Comparison of ENCODE assay signal across 19 cellular contexts in genomic region chr11:134350381-134350780, GRCh38. TPM values are rescaled to one million over a fixed set of nuclear protein-coding genes. Genes with fewer than 3 reads are reported as not detected.
DNase-seq lines count a peak whose midpoint lies in the region; ATAC-seq and TF ChIP-seq lines count a peak whose summit lies in the region.
"Had no signal": no experiment of that assay in that cellular context is flagged by ENCODE, and none has a peak within 500 bp of the region (broad histone marks: within the 10 kb centered on the region; RNA-seq: fewer than 3 reads in every experiment).

No MANE protein-coding gene starts in this region.

- H3K9me3 ChIP-seq in effector memory CD4-positive, alpha-beta T cell (ENCODE audit: control insufficient read depth, low read length) = no peaks in the 10 kb centered on the region

- H3K27me3 Mint-ChIP-seq in activated T-helper 1 cell treated with anti-CD3 and anti-CD28 coated beads, Interleukin-12 subunit alpha, Interleukin-12 subunit beta, Interleukin-2, Interleukin-4 antibody, amounts not matched to agents 30 ng/mL and 10 ng/mL and 1 ng/mL, durations not matched to agents 14 hours and 24 hours and 36 hours (ENCODE audit: insufficient read depth) = peaks cover 3% of the 10 kb centered on the region
- H3K27me3 Mint-ChIP-seq: activated naive CD8-positive, alpha-beta T cell treated with anti-CD3 and anti-CD28 coated beads for 36 hours; stimulated activated naive CD8-positive, alpha-beta T cell treated with anti-CD3 and anti-CD28 coated beads, Interleukin-15, amount 100 ng/mL, for 72 hours had no signal

- H3K4me3 Mint-ChIP-seq in activated T-helper 1 cell treated with anti-CD3 and anti-CD28 coated beads, Interleukin-12 subunit alpha, Interleukin-12 subunit beta, Interleukin-2, Interleukin-4 antibody, amounts not matched to agents 30 ng/mL and 10 ng/mL and 1 ng/mL, durations not matched to agents 14 hours and 24 hours and 36 hours = no peak overlapping the region
- H3K4me3 Mint-ChIP-seq: activated naive CD8-positive, alpha-beta T cell treated with anti-CD3 and anti-CD28 coated beads for 36 hours; naive B cell; stimulated activated naive CD8-positive, alpha-beta T cell treated with anti-CD3 and anti-CD28 coated beads, Interleukin-15, amount 100 ng/mL, for 72 hours; WTC11 had no signal

- peaks cover 32% of the 10 kb centered on the region for H3K4me1 Mint-ChIP-seq in activated T-helper 1 cell treated with anti-CD3 and anti-CD28 coated beads, Interleukin-12 subunit alpha, Interleukin-12 subunit beta, Interleukin-2, Interleukin-4 antibody, amounts not matched to agents 30 ng/mL and 10 ng/mL and 1 ng/mL, durations not matched to agents 14 hours and 24 hours and 36 hours (ENCODE audit: low read depth)

- H3K36me3 ChIP-seq in effector memory CD4-positive, alpha-beta T cell (ENCODE audit: control insufficient read depth, insufficient read depth, low read length) = no peaks in the 10 kb centered on the region

- no peak overlapping the region for H3K27ac ChIP-seq in effector memory CD4-positive, alpha-beta T cell (ENCODE audit: insufficient read depth, low read length, poor library complexity, severe bottlenecking)

- peaks cover 6% of the 10 kb centered on the region for H3K4me1 ChIP-seq in effector memory CD4-positive, alpha-beta T cell (ENCODE audit: control insufficient read depth, insufficient read depth, low read length, poor library complexity, severe bottlenecking)

- DNase-seq in GM12865 (ENCODE audit: low read depth) (peak; percentile 75), GM19240 (ENCODE audit: insufficient read length, low spot score) (no peak), HuH-7 (ENCODE audit: low spot score) (no peak), germinal center (ENCODE audit: low spot score) (no peak)
- no peak for DNase-seq in activated T-helper 1 cell treated with anti-CD3 and anti-CD28 coated beads, Interleukin-12 subunit alpha, Interleukin-12 subunit beta, Interleukin-2, Interleukin-4 antibody, amounts not matched to agents 30 ng/mL and 10 ng/mL and 1 ng/mL, durations not matched to agents 14 hours and 24 hours and 36 hours (ENCODE audit: low spot score)
- DNase-seq in effector memory CD4-positive, alpha-beta T cell = no peak
- DNase-seq: activated CD8-positive, alpha-beta memory T cell treated with anti-CD3 and anti-CD28 coated beads, Interleukin-2, amount 50 U/mL, for 4 hours; activated naive CD8-positive, alpha-beta T cell treated with anti-CD3 and anti-CD28 coated beads for 36 hours; effector CD4-positive, alpha-beta T cell; GOT3; naive B cell; NCI-H1930; NCI-H524 treated with DMSO at 0.1 percent for 48 hours; stimulated activated naive CD8-positive, alpha-beta T cell treated with anti-CD3 and anti-CD28 coated beads, Interleukin-15, amount 100 ng/mL, for 72 hours had no signal

- no peak for TF ChIP-seq CTCF in GM12865 (IDR thresholded peaks at IDR 0.05; ENCODE audit: insufficient read depth, low read depth, low read length, missing control alignments)

- H3K9me3 Mint-ChIP-seq in activated T-helper 1 cell treated with anti-CD3 and anti-CD28 coated beads, Interleukin-12 subunit alpha, Interleukin-12 subunit beta, Interleukin-2, Interleukin-4 antibody, amounts not matched to agents 30 ng/mL and 10 ng/mL and 1 ng/mL, durations not matched to agents 14 hours and 24 hours and 36 hours = no peaks in the 10 kb centered on the region
- H3K9me3 Mint-ChIP-seq: stimulated activated naive CD8-positive, alpha-beta T cell treated with anti-CD3 and anti-CD28 coated beads, Interleukin-15, amount 100 ng/mL, for 72 hours had no signal

- peaks cover 5% of the 10 kb centered on the region for H3K36me3 Mint-ChIP-seq in activated T-helper 1 cell treated with anti-CD3 and anti-CD28 coated beads, Interleukin-12 subunit alpha, Interleukin-12 subunit beta, Interleukin-2, Interleukin-4 antibody, amounts not matched to agents 30 ng/mL and 10 ng/mL and 1 ng/mL, durations not matched to agents 14 hours and 24 hours and 36 hours (ENCODE audit: low read depth)
- H3K36me3 Mint-ChIP-seq: naive B cell, WTC11 had no signal

- H3K4me3 ChIP-seq in GM12865 (ENCODE audit: low read depth, low read length) = peak overlapping the region; percentile 20; the same call in 1 of the 2 replicates
- no peak overlapping the region for H3K4me3 ChIP-seq in effector memory CD4-positive, alpha-beta T cell (ENCODE audit: insufficient read depth, low read depth, low read length, poor library complexity, severe bottlenecking)

- peak overlapping the region; percentile 27 for H3K27ac Mint-ChIP-seq in activated T-helper 1 cell treated with anti-CD3 and anti-CD28 coated beads, Interleukin-12 subunit alpha, Interleukin-12 subunit beta, Interleukin-2, Interleukin-4 antibody, amounts not matched to agents 30 ng/mL and 10 ng/mL and 1 ng/mL, durations not matched to agents 14 hours and 24 hours and 36 hours
- H3K27ac Mint-ChIP-seq: activated naive CD8-positive, alpha-beta T cell treated with anti-CD3 and anti-CD28 coated beads for 36 hours; stimulated activated naive CD8-positive, alpha-beta T cell treated with anti-CD3 and anti-CD28 coated beads, Interleukin-15, amount 100 ng/mL, for 72 hours; WTC11 had no signal

- peak; percentile 63 for ATAC-seq in GM19452 (IDR thresholded peaks at IDR 0.05; ENCODE audit: unreplicated experiment)
- ATAC-seq in HG02973 (IDR thresholded peaks at IDR 0.05; ENCODE audit: unreplicated experiment) = peak; percentile 63
- ATAC-seq: SK-N-SH treated with all-trans-retinoic acid at 6 μM for 48 hours; stimulated activated naive CD8-positive, alpha-beta T cell treated with anti-CD3 and anti-CD28 coated beads, Interleukin-15, amount 100 ng/mL, for 72 hours had no signal

- intact Hi-C loops in activated T-helper 1 cell treated with anti-CD3 and anti-CD28 coated beads, Interleukin-12 subunit alpha, Interleukin-12 subunit beta, Interleukin-2, Interleukin-4 antibody, amounts not matched to agents 30 ng/mL and 10 ng/mL and 1 ng/mL, durations not matched to agents 14 hours and 24 hours and 36 hours (cut with micrococcal nuclease) = no loop called here

- no peaks in the 10 kb centered on the region for H3K27me3 ChIP-seq in effector memory CD4-positive, alpha-beta T cell (replicated peaks; ENCODE audit: control insufficient read depth, insufficient read depth, low read length, poor library complexity, severe bottlenecking)

RNA-seq across cellular contexts. Expression of gene GLB1L2, which starts 18.6 kb away (rescaled TPM):
- total RNA-seq in activated T-helper 1 cell treated with anti-CD3 and anti-CD28 coated beads, Interleukin-12 subunit alpha, Interleukin-12 subunit beta, Interleukin-2, Interleukin-4 antibody, amounts not matched to agents 30 ng/mL and 10 ng/mL and 1 ng/mL, durations not matched to agents 14 hours and 24 hours and 36 hours = 8.9 and 11.5 TPM in 2 replicates
- total RNA-seq: M059J had no signal
